ENCODE assay signal across 1 cellular context in the genomic region with DNA sequence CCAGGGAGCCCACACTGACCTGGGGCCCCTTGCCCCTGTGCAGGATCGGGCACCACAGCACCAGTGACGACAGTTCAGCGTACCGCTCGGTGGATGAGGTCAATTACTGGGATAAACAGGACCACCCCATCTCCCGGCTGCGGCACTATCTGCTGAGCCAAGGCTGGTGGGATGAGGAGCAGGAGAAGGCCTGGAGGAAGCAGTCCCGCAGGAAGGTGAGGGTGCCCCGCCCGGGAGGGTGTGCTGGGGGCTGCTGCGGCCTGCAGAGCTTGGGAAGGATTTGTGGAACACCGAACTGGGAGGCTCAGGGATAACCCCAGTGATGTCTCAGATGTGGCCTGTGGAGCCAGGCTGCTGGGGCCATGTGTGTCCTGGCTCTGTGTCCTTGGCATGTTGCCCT.
TF ChIP-seq lines count a peak whose summit lies in the region.

No MANE protein-coding gene starts in this region.

TF ChIP-seq in IMR-90, 13 proteins besides CTCF, POLR2A, EP300 and RAD21:
- TF ChIP-seq FOS (IDR thresholded peaks at IDR 0.05; ENCODE audit: low read depth, low read length) (no peak), NFE2L2 (IDR thresholded peaks at IDR 0.05; ENCODE audit: low read depth, low read length) (no peak), BHLHE40 (IDR thresholded peaks at IDR 0.05; ENCODE audit: low read depth, low read length) (no peak), RFX5 (IDR thresholded peaks at IDR 0.05; ENCODE audit: low read depth, low read length) (no peak), MAZ (IDR thresholded peaks at IDR 0.05; ENCODE audit: borderline replicate concordance, low read depth, low read length) (no peak), ELK1 (IDR thresholded peaks at IDR 0.05; ENCODE audit: borderline replicate concordance, low read depth, low read length) (no peak), SMC3 (IDR thresholded peaks at IDR 0.05; ENCODE audit: low read depth, low read length) (no peak), MAFK (IDR thresholded peaks at IDR 0.05; ENCODE audit: low read depth, low read length) (no peak), CEBPB (IDR thresholded peaks at IDR 0.05; ENCODE audit: low read depth, low read length) (no peak), MXI1 (IDR thresholded peaks at IDR 0.05; ENCODE audit: borderline replicate concordance, low read depth, low read length) (no peak), RCOR1 (IDR thresholded peaks at IDR 0.05; ENCODE audit: insufficient replicate concordance, low read length) (no peak), CHD1 (IDR thresholded peaks at IDR 0.05; ENCODE audit: low read depth, low read length) (no peak)
- TF ChIP-seq, protein P1, sequence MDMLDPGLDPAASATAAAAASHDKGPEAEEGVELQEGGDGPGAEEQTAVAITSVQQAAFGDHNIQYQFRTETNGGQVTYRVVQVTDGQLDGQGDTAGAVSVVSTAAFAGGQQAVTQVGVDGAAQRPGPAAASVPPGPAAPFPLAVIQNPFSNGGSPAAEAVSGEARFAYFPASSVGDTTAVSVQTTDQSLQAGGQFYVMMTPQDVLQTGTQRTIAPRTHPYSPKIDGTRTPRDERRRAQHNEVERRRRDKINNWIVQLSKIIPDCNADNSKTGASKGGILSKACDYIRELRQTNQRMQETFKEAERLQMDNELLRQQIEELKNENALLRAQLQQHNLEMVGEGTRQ (IDR thresholded peaks at IDR 0.05; ENCODE audit: low read depth, low read length): no peak
